Comparison of ENCODE assay signal across 9 cellular contexts in the genomic region with DNA sequence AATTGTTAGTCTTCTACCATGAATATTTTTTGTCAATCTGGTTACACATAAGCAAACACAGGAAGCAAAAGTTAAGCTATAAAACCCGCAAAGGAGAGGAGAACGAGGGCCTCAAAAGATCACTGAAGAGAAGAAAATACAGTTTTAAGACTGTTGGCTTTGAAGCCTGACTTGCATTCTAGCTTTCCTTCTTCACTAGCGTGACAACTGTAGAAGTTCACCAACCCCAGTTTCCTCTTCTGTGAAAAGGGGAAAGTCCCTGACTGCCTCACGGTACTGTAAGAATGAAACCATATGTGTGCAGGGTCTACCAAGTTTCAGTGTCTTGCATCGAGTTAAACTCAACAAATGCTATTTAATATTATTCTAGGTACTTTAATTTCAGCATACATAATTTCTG. TPM values are rescaled to one million over a fixed set of nuclear protein-coding genes. Genes with fewer than 3 reads are reported as not detected.
A peak's percentile ranks its signal among the peaks of the same experiment; 100 is the strongest.
DNase-seq lines count a peak whose midpoint lies in the region; ATAC-seq and TF ChIP-seq lines count a peak whose summit lies in the region.
"Had no signal": no experiment of that assay in that cellular context is flagged by ENCODE, and none has a peak within 500 bp of the region (broad histone marks: within the 10 kb centered on the region; RNA-seq: fewer than 3 reads in every experiment).

No MANE protein-coding gene starts in this region.

- H3K4ac ChIP-seq in mesenchymal stem cell (ENCODE audit: low read depth in 1 of 2, low read length in 2 of 2), result no peak overlapping the region

- H3K9me3 Mint-ChIP-seq in CD8-positive, alpha-beta T cell, result no peaks in the 10 kb centered on the region
- no peaks in the 10 kb centered on the region for H3K9me3 Mint-ChIP-seq in activated CD8-positive, alpha-beta T cell treated with anti-CD3 and anti-CD28 coated beads, Interleukin-2, amount 10 ng/mL, durations not matched to agents 7 days and 5 days (ENCODE audit: insufficient read depth)

- H2AK5ac ChIP-seq in mesenchymal stem cell (ENCODE audit: low read length, severe bottlenecking), result no peak overlapping the region

- peaks cover 69% of the 10 kb centered on the region for H3K4me1 Mint-ChIP-seq in CD8-positive, alpha-beta T cell (ENCODE audit: low read depth)
- H3K4me1 Mint-ChIP-seq in activated CD8-positive, alpha-beta T cell treated with anti-CD3 and anti-CD28 coated beads, Interleukin-2, amount 10 ng/mL, durations not matched to agents 7 days and 5 days (ENCODE audit: low read depth), result peaks cover 76% of the 10 kb centered on the region

- intact Hi-C loops in CD8-positive, alpha-beta T cell (cut with DNase I, micrococcal nuclease), result loop anchor here (1.0 to 10.0 kb wide), 7 partner anchors 8 to 481 kb away; a partner anchor contains a TSS
- intact Hi-C loops in body of pancreas (cut with DNase I), result no loop called here

- no peak overlapping the region for H3K18ac ChIP-seq in mesenchymal stem cell (ENCODE audit: low read depth in 1 of 2, low read length in 2 of 2)

- no peaks in the 10 kb centered on the region for H3K36me3 ChIP-seq in CD8-positive, alpha-beta T cell (ENCODE audit: insufficient read depth, low read length)
- H3K36me3 ChIP-seq in mesenchymal stem cell (ENCODE audit: control insufficient read depth in 1 of 2, insufficient read depth in 2 of 2, low read depth in 1 of 2, low read length in 2 of 2), result no peaks in the 10 kb centered on the region
- no peaks in the 10 kb centered on the region for H3K36me3 ChIP-seq in body of pancreas (replicated peaks in 1 of 2; ENCODE audit: insufficient read depth in 1 of 2, low read depth in 2 of 2)
- H3K36me3 ChIP-seq: thoracic aorta had no signal

- no peak overlapping the region for H3K4me2 ChIP-seq in mesenchymal stem cell (ENCODE audit: low read length, poor library complexity, severe bottlenecking)

- no peak overlapping the region for H2AFZ ChIP-seq in mesenchymal stem cell (ENCODE audit: low read depth, low read length)

- no peak overlapping the region for H4K91ac ChIP-seq in mesenchymal stem cell (ENCODE audit: low read length)

- no peaks in the 10 kb centered on the region for H3K9me3 ChIP-seq in CD8-positive, alpha-beta T cell (ENCODE audit: low read length)
- H3K9me3 ChIP-seq in mesenchymal stem cell (ENCODE audit: control insufficient read depth, low read length) (no peaks in the 10 kb centered on the region), body of pancreas (no peaks in the 10 kb centered on the region)
- H3K9me3 ChIP-seq: thoracic aorta had no signal

- H3K36me3 Mint-ChIP-seq in CD8-positive, alpha-beta T cell, result no peaks in the 10 kb centered on the region
- H3K36me3 Mint-ChIP-seq in activated CD8-positive, alpha-beta T cell treated with anti-CD3 and anti-CD28 coated beads, Interleukin-2, amount 10 ng/mL, durations not matched to agents 7 days and 5 days (ENCODE audit: low read depth), result peaks cover 25% of the 10 kb centered on the region

- CTCF ChIA-PET in CD8-positive, alpha-beta T cell (lab: Charles Lee), result interaction anchor here (0.5 to 2.5 kb wide), 10 partner anchors 9 to 487 kb away, joined by 3 to 14 read pairs (median 4); no protein-coding TSS in a partner anchor
- CTCF ChIA-PET in activated CD8-positive, alpha-beta T cell treated with anti-CD3 and anti-CD28 coated beads, Interleukin-2, amount 10 ng/mL, durations not matched to agents 7 days and 5 days (lab: Charles Lee), result interaction anchor here (0.7 to 2.6 kb wide), 19 partner anchors 8 to 487 kb away, joined by 3 to 15 read pairs (median 4); no protein-coding TSS in a partner anchor

- H2BK15ac ChIP-seq in mesenchymal stem cell (ENCODE audit: low read depth, poor library complexity, severe bottlenecking), result no peak overlapping the region

- WGBS in mesenchymal stem cell, result 62% methylated on average over 4 of the region's 5 CpGs
- WGBS in body of pancreas, 2 donors, result 70 to 80% methylated on average over 5 of the region's 5 CpGs

- H3K27me3 ChIP-seq in CD8-positive, alpha-beta T cell (ENCODE audit: insufficient read depth, low read length), result no peaks in the 10 kb centered on the region
- H3K27me3 ChIP-seq in mesenchymal stem cell (ENCODE audit: control insufficient read depth in 1 of 2, insufficient read depth in 1 of 2, low read length in 2 of 2) (no peaks in the 10 kb centered on the region), body of pancreas (no peaks in the 10 kb centered on the region)

- H3K27ac Mint-ChIP-seq in CD8-positive, alpha-beta T cell, result peak overlapping the region; percentile 89
- H3K27ac Mint-ChIP-seq in activated CD8-positive, alpha-beta T cell treated with anti-CD3 and anti-CD28 coated beads, Interleukin-2, amount 10 ng/mL, durations not matched to agents 7 days and 5 days, result peak overlapping the region; percentile 93

- no peak overlapping the region for H2BK5ac ChIP-seq in mesenchymal stem cell (ENCODE audit: low read depth, low read length, poor library complexity, severe bottlenecking)

- TF ChIP-seq POLR2A in body of pancreas (IDR thresholded peaks at IDR 0.05), result no peak

- peak; percentile 94 for ATAC-seq in CD8-positive, alpha-beta T cell
- ATAC-seq in GM19463 (IDR thresholded peaks at IDR 0.05; ENCODE audit: unreplicated experiment) (peak; percentile 96), HG03469 (IDR thresholded peaks at IDR 0.05; ENCODE audit: unreplicated experiment) (peak; percentile 98), body of pancreas (no peak)
- peak; percentile 88 for ATAC-seq in activated CD8-positive, alpha-beta T cell treated with anti-CD3 and anti-CD28 coated beads, Interleukin-2, amount 10 ng/mL, durations not matched to agents 7 days and 5 days

- no peak overlapping the region for H3K9ac ChIP-seq in mesenchymal stem cell (ENCODE audit: low read length)

- no peak overlapping the region for H3K14ac ChIP-seq in mesenchymal stem cell (ENCODE audit: low read length in 2 of 2)

- peaks cover 62% of the 10 kb centered on the region for H3K4me1 ChIP-seq in CD8-positive, alpha-beta T cell (ENCODE audit: insufficient read depth, low read length)
- H3K4me1 ChIP-seq in mesenchymal stem cell (ENCODE audit: control insufficient read depth, insufficient read depth, low read depth, low read length) (peaks cover 1% of the 10 kb centered on the region), body of pancreas (no peaks in the 10 kb centered on the region)

- peak overlapping the region; percentile 59 for H3K4me3 Mint-ChIP-seq in CD8-positive, alpha-beta T cell
- peak overlapping the region; percentile 69 for H3K4me3 Mint-ChIP-seq in activated CD8-positive, alpha-beta T cell treated with anti-CD3 and anti-CD28 coated beads, Interleukin-2, amount 10 ng/mL, durations not matched to agents 7 days and 5 days

- no peaks in the 10 kb centered on the region for H3K27me3 Mint-ChIP-seq in CD8-positive, alpha-beta T cell (ENCODE audit: low read depth)
- H3K27me3 Mint-ChIP-seq in activated CD8-positive, alpha-beta T cell treated with anti-CD3 and anti-CD28 coated beads, Interleukin-2, amount 10 ng/mL, durations not matched to agents 7 days and 5 days (ENCODE audit: low read depth), result no peaks in the 10 kb centered on the region

- TF ChIP-seq CTCF in CD8-positive, alpha-beta T cell (IDR thresholded peaks at IDR 0.05), result no peak
- TF ChIP-seq CTCF in body of pancreas (IDR thresholded peaks at IDR 0.05), result no peak

- peak overlapping the region; percentile 17 for H3K4me3 ChIP-seq in CD8-positive, alpha-beta T cell (ENCODE audit: low read depth, low read length)
- H3K4me3 ChIP-seq in mesenchymal stem cell (ENCODE audit: insufficient read depth in 1 of 2, low read depth in 1 of 2, low read length in 2 of 2) (no peak overlapping the region), body of pancreas (no peak overlapping the region)
- H3K4me3 ChIP-seq: thoracic aorta had no signal

- no peak overlapping the region for H3K23ac ChIP-seq in mesenchymal stem cell (ENCODE audit: low read length in 2 of 2)

- no peaks in the 10 kb centered on the region for H3K79me1 ChIP-seq in mesenchymal stem cell (replicated peaks; ENCODE audit: low read length, poor library complexity, severe bottlenecking)

- no peak overlapping the region for H2BK12ac ChIP-seq in mesenchymal stem cell (ENCODE audit: low read length in 2 of 2)

- H4K8ac ChIP-seq in mesenchymal stem cell (ENCODE audit: low read length), result no peak overlapping the region

- POLR2A ChIA-PET in CD8-positive, alpha-beta T cell (lab: Charles Lee), result interaction anchor here (0.6 to 2.0 kb wide), 20 partner anchors 8 to 255 kb away, joined by 3 to 22 read pairs (median 4); a partner anchor contains a TSS
- POLR2A ChIA-PET in activated CD8-positive, alpha-beta T cell treated with anti-CD3 and anti-CD28 coated beads, Interleukin-2, amount 10 ng/mL, durations not matched to agents 7 days and 5 days (lab: Charles Lee), result interaction anchor here (0.7 to 5.6 kb wide), 14 partner anchors 9 to 106 kb away, joined by 3 to 106 read pairs (median 4); a partner anchor contains a TSS

- DNase-seq in CD8-positive, alpha-beta T cell, result peak in 5 of 7 experiments; percentile 27 to 60 (median 39)
- DNase-seq in activated CD8-positive, alpha-beta T cell treated with anti-CD3 and anti-CD28 coated beads, Interleukin-2, amount 10 ng/mL, durations not matched to agents 7 days and 5 days, result peak; percentile 86
- DNase-seq in mesenchymal stem cell, result peak; percentile 55
- DNase-seq in NCI-H748 (lab: John Stamatoyannopoulos, UW; ENCODE audit: unreplicated experiment), result no peak
- DNase-seq in body of pancreas, result no peak
- no peak for DNase-seq in substantia nigra (lab: John Stamatoyannopoulos, UW)

- H2BK120ac ChIP-seq in mesenchymal stem cell (ENCODE audit: low read depth, low read length), result no peak overlapping the region

- peak overlapping the region; percentile 6 for H3K27ac ChIP-seq in CD8-positive, alpha-beta T cell (ENCODE audit: low read depth, low read length)
- H3K27ac ChIP-seq in mesenchymal stem cell (ENCODE audit: low read length, poor library complexity, severe bottlenecking) (no peak overlapping the region), body of pancreas (no peak overlapping the region), substantia nigra (ENCODE audit: low read depth, low read length, poor library complexity, severe bottlenecking) (no peak overlapping the region)
- H3K27ac ChIP-seq: thoracic aorta had no signal

RNA-seq across cellular contexts. Expression of a gene that starts 7.5 kb away (rescaled TPM):
- 1 to 10 TPM; 8.4 to 9.0 TPM for total RNA-seq in CD8-positive, alpha-beta T cell
- 100 to 1,000 TPM; 196 to 204 TPM for total RNA-seq in activated CD8-positive, alpha-beta T cell treated with anti-CD3 and anti-CD28 coated beads, Interleukin-2, amount 10 ng/mL, durations not matched to agents 7 days and 5 days
- polyA plus RNA-seq in mesenchymal stem cell (2013, experiment 1 of 2), result 0.15 TPM
- polyA plus RNA-seq in mesenchymal stem cell (2013, experiment 2 of 2), result 0.21 TPM
- 1 to 10 TPM in 1 of 2 donors, under 1 TPM in 1; 0.26 to 2.6 TPM for total RNA-seq in body of pancreas

Comparison
In these comparisons a context has a peak if more than half of its experiments do, and no peak if none do; other contexts are left out.
1. DNase-seq: peak in CD8-positive, alpha-beta T cell (5 of 7), activated CD8-positive, alpha-beta T cell treated with anti-CD3 and anti-CD28 coated beads, Interleukin-2, amount 10 ng/mL, durations not matched to agents 7 days and 5 days (single experiment) and mesenchymal stem cell (single experiment); none in NCI-H748 (single experiment), body of pancreas (0 of 4) and substantia nigra (0 of 49).
2. RNA of a gene that starts 7.5 kb away (total RNA-seq): 196 to 204 TPM in activated CD8-positive, alpha-beta T cell treated with anti-CD3 and anti-CD28 coated beads, Interleukin-2, amount 10 ng/mL, durations not matched to agents 7 days and 5 days; 8.4 to 9.0 TPM in CD8-positive, alpha-beta T cell and 0.26 to 2.6 TPM in body of pancreas; every median in the first group is over 10 times any median in the second.